9 cellular contexts compared by ENCODE assay signal in genomic region chr20:53707341-53708102, GRCh38.
DNase-seq lines count a peak whose midpoint lies in the region; ATAC-seq and TF ChIP-seq lines count a peak whose summit lies in the region.
"Had no signal": no experiment of that assay in that cellular context is flagged by ENCODE, and none has a peak within 500 bp of the region (broad histone marks: within the 10 kb centered on the region; RNA-seq: fewer than 3 reads in every experiment).

No MANE protein-coding gene starts in this region.

- peak overlapping the region; percentile 69 for H3K4me2 ChIP-seq in BLaER1
- H3K4me2 ChIP-seq in mesenchymal stem cell (ENCODE audit: low read length, poor library complexity, severe bottlenecking) = no peak overlapping the region

- H3K9me3 ChIP-seq in BLaER1 (no peaks in the 10 kb centered on the region), mesenchymal stem cell (ENCODE audit: control insufficient read depth, low read length) (no peaks in the 10 kb centered on the region), aorta (ENCODE audit: control insufficient read depth, low read length) (no peaks in the 10 kb centered on the region)
- H3K9me3 ChIP-seq: upper lobe of left lung had no signal

- H3K27ac ChIP-seq in BLaER1 (peak overlapping the region; percentile 31; the same call in 1 of the 2 replicates), HL-60 (replicated peaks) (peak overlapping the region; percentile 22), mesenchymal stem cell (ENCODE audit: low read length, poor library complexity, severe bottlenecking) (peak overlapping the region; percentile 82), aorta (ENCODE audit: low read depth in 1 of 2, low read length in 2 of 2) (no peak overlapping the region)

- DNase-seq in HL-60 (ENCODE audit: low read depth in 1 of 2, low spot score in 1 of 2) = peak in 1 of 2 experiments; percentile 71
- DNase-seq in activated T-cell treated with anti-CD3 and anti-CD28 coated beads, Interleukin-2, amount 50 U/mL, for 4 hours = no peak
- peak; percentile 65 for DNase-seq in mesenchymal stem cell
- no peak for DNase-seq in T-helper 9 cell
- no peak for DNase-seq in aorta
- DNase-seq in cerebellar nuclear complex (lab: John Stamatoyannopoulos, UW) = no peak
- DNase-seq: upper lobe of left lung had no signal

- H3K36me3 ChIP-seq in BLaER1 (no peaks in the 10 kb centered on the region), mesenchymal stem cell (ENCODE audit: control insufficient read depth in 1 of 2, insufficient read depth in 2 of 2, low read depth in 1 of 2, low read length in 2 of 2) (no peaks in the 10 kb centered on the region), aorta (ENCODE audit: control insufficient read depth in 1 of 2, insufficient read depth in 2 of 2, low read length in 1 of 2) (no peaks in the 10 kb centered on the region)
- H3K36me3 ChIP-seq: upper lobe of left lung had no signal

- H3K9ac ChIP-seq in BLaER1 (peak overlapping the region; percentile 39; the same call in 1 of the 2 replicates), mesenchymal stem cell (ENCODE audit: low read length) (peak overlapping the region; percentile 53)

- H2BK120ac ChIP-seq in mesenchymal stem cell (ENCODE audit: low read depth, low read length) = no peak overlapping the region

- H3K27me3 ChIP-seq in BLaER1 (no peaks in the 10 kb centered on the region), HL-60 (ENCODE audit: insufficient read depth, poor library complexity, severe bottlenecking) (no peaks in the 10 kb centered on the region), mesenchymal stem cell (ENCODE audit: control insufficient read depth in 1 of 2, insufficient read depth in 1 of 2, low read length in 2 of 2) (no peaks in the 10 kb centered on the region), aorta (ENCODE audit: control insufficient read depth in 1 of 2, insufficient read depth in 2 of 2, low read length in 1 of 2) (no peaks in the 10 kb centered on the region)
- H3K27me3 ChIP-seq: upper lobe of left lung had no signal

- H3K79me1 ChIP-seq in mesenchymal stem cell (replicated peaks; ENCODE audit: low read length, poor library complexity, severe bottlenecking) = no peaks in the 10 kb centered on the region

- H3K4ac ChIP-seq in mesenchymal stem cell (ENCODE audit: low read depth in 1 of 2, low read length in 2 of 2) = peak overlapping the region in 1 of 2 experiments; percentile 7

- 93% methylated on average over 5 of the region's 6 CpGs for WGBS in mesenchymal stem cell
- WGBS in aorta, 2 donors = 66 to 70% methylated on average over 6 of the region's 6 CpGs

- peak overlapping the region; percentile 7 to 17 for H3K18ac ChIP-seq in mesenchymal stem cell (ENCODE audit: low read depth in 1 of 2, low read length in 2 of 2)

- H3K4me1 ChIP-seq in BLaER1 (peaks cover 46% of the 10 kb centered on the region), mesenchymal stem cell (ENCODE audit: control insufficient read depth, insufficient read depth, low read depth, low read length) (peaks cover 8% of the 10 kb centered on the region), aorta (ENCODE audit: control insufficient read depth in 1 of 2, insufficient read depth in 2 of 2, low read length in 2 of 2) (no peaks in the 10 kb centered on the region)

- H4K91ac ChIP-seq in mesenchymal stem cell (ENCODE audit: low read length) = no peak overlapping the region

- no peak overlapping the region for H3K14ac ChIP-seq in mesenchymal stem cell (ENCODE audit: low read length in 2 of 2)

- no peak overlapping the region for H3K4me3 ChIP-seq in BLaER1
- no peak overlapping the region for H3K4me3 ChIP-seq in HL-60 (replicated peaks; ENCODE audit: insufficient read depth, low read length)
- H3K4me3 ChIP-seq in mesenchymal stem cell (ENCODE audit: insufficient read depth in 1 of 2, low read depth in 1 of 2, low read length in 2 of 2) = peak overlapping the region in 1 of 2 experiments; percentile 20
- no peak overlapping the region for H3K4me3 ChIP-seq in aorta (ENCODE audit: low read length in 2 of 2)
- H3K4me3 ChIP-seq: upper lobe of left lung had no signal

- H3K4me3 Mint-ChIP-seq in activated T-cell treated with anti-CD3 and anti-CD28 coated beads, Interleukin-2, amount 50 U/mL, for 4 hours = peak overlapping the region; percentile 46

- H2BK12ac ChIP-seq in mesenchymal stem cell (ENCODE audit: low read length in 2 of 2) = no peak overlapping the region

- no peak overlapping the region for H2BK15ac ChIP-seq in mesenchymal stem cell (ENCODE audit: low read depth, poor library complexity, severe bottlenecking)

- no peak overlapping the region for H2AFZ ChIP-seq in mesenchymal stem cell (ENCODE audit: low read depth, low read length)

- H3K4me1 Mint-ChIP-seq in activated T-cell treated with anti-CD3 and anti-CD28 coated beads, Interleukin-2, amount 50 U/mL, for 4 hours (ENCODE audit: low read depth) = peaks cover 39% of the 10 kb centered on the region

- H4K8ac ChIP-seq in mesenchymal stem cell (ENCODE audit: low read length) = no peak overlapping the region

- no peaks in the 10 kb centered on the region for H3K36me3 Mint-ChIP-seq in activated T-cell treated with anti-CD3 and anti-CD28 coated beads, Interleukin-2, amount 50 U/mL, for 4 hours (ENCODE audit: insufficient read depth)

- intact Hi-C loops in aorta (cut with DNase I) = no loop called here

- no peaks in the 10 kb centered on the region for H4K20me1 ChIP-seq in BLaER1

- H3K23ac ChIP-seq in mesenchymal stem cell (ENCODE audit: low read length in 2 of 2) = no peak overlapping the region

- no peak for TF ChIP-seq CTCF in HL-60 (IDR thresholded peaks at IDR 0.05; ENCODE audit: insufficient read depth, low read length)

- H3K27me3 Mint-ChIP-seq in activated T-cell treated with anti-CD3 and anti-CD28 coated beads, Interleukin-2, amount 50 U/mL, for 4 hours (ENCODE audit: low read depth) = no peaks in the 10 kb centered on the region

- H3K9me3 Mint-ChIP-seq in activated T-cell treated with anti-CD3 and anti-CD28 coated beads, Interleukin-2, amount 50 U/mL, for 4 hours = no peaks in the 10 kb centered on the region

- peak; percentile 49 for ATAC-seq in GM19438 (IDR thresholded peaks at IDR 0.05; ENCODE audit: low read depth, unreplicated experiment)
- peak; percentile 59 to 70 for ATAC-seq in activated T-cell treated with anti-CD3 and anti-CD28 coated beads, Interleukin-2, amount 50 U/mL, for 4 hours
- ATAC-seq in aorta (ENCODE audit: low FRiP score) = no peak

- H2BK5ac ChIP-seq in mesenchymal stem cell (ENCODE audit: low read depth, low read length, poor library complexity, severe bottlenecking) = no peak overlapping the region

- no peak overlapping the region for H2AK5ac ChIP-seq in mesenchymal stem cell (ENCODE audit: low read length, severe bottlenecking)

Comparison
In these comparisons a context has a peak if more than half of its experiments do, and no peak if none do; other contexts are left out.
1. H3K27ac ChIP-seq: peak in BLaER1 (single experiment), HL-60 (single experiment) and mesenchymal stem cell (single experiment); none in aorta (0 of 2).